Comparison of ENCODE assay signal across 8 cellular contexts in the genomic region with DNA sequence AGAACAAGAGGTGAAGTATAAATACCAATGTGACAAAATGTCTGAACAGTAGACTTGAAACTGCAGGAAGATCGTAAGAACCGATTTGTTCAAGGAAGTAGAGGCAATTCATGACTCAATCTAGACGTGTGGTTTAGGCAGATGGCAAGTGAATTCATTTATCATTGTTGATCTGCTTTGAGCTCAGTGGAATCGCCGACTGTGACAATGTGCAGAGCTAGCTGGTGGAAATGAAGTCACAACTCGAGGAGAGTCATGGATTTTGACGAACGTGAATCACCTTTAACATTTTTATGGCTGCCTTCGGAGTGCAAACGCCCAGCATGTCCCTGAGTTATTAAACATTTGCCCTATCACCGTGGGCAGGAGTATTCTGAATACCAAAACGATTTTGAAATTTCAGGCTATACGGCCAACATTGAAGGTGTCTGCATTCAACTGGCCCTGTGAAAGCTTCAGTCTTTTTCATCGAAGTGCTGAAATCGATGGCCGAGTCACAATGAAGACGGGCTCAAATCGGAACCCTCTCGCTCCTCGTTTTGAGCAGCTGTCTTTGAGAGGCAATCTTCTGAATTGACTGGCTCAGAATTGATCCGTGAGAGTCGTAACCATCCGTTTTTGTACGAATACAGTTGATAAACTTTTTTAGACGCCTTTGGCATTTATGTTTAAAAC. TPM values are rescaled to one million over a fixed set of nuclear protein-coding genes. Genes with fewer than 3 reads are reported as not detected.
DNase-seq lines count a peak whose midpoint lies in the region; ATAC-seq, FAIRE-seq and TF ChIP-seq lines count a peak whose summit lies in the region.

No MANE protein-coding gene starts in this region.

- peaks cover 31% of the 10 kb centered on the region for H3K4me1 ChIP-seq in OCI-LY1 (ENCODE audit: insufficient read depth, low read length, severe bottlenecking)

- 0 out of 2 replicates have a peak overlapping the region, but pooled peaks have one; percentile 56 for H2AFZ ChIP-seq in OCI-LY1 (ENCODE audit: low read length)

- no peaks in the 10 kb centered on the region for H3K36me3 Mint-ChIP-seq in osteocyte (ENCODE audit: unreplicated experiment)

- TF ChIP-seq CTCF in OCI-LY1 (IDR thresholded peaks at IDR 0.05; ENCODE audit: low read length) (no peak), fibroblast of pulmonary artery (IDR thresholded peaks at IDR 0.05; ENCODE audit: low read length, missing control alignments) (no peak), osteocyte (IDR thresholded peaks at IDR 0.05) (no peak)

- peak overlapping the region; percentile 92 for H3K4me3 Mint-ChIP-seq in osteocyte (ENCODE audit: unreplicated experiment)

- H3K9me2 ChIP-seq in OCI-LY1 (ENCODE audit: low read depth, low read length), result no peaks in the 10 kb centered on the region

- peaks cover 23% of the 10 kb centered on the region for H3K4me1 Mint-ChIP-seq in osteocyte (ENCODE audit: unreplicated experiment)

- no peaks in the 10 kb centered on the region for H4K20me1 ChIP-seq in OCI-LY1 (ENCODE audit: insufficient read depth, low read length)

- ATAC-seq in HG02938 (IDR thresholded peaks at IDR 0.05; ENCODE audit: unreplicated experiment) (peak; percentile 18), HG03378 (IDR thresholded peaks at IDR 0.05; ENCODE audit: unreplicated experiment) (no peak)

- H3K27ac ChIP-seq in OCI-LY1 (ENCODE audit: low read depth, low read length, poor library complexity, severe bottlenecking), result peak overlapping the region; percentile 64

- H3K9me3 Mint-ChIP-seq in osteocyte (ENCODE audit: unreplicated experiment), result peaks cover 6% of the 10 kb centered on the region

- peak; percentile 95 for FAIRE-seq in GM12891 (lab: Jason Lieb, UNC)

- peak overlapping the region; percentile 98 for H3K4me3 ChIP-seq in OCI-LY1 (ENCODE audit: low read depth, low read length, poor library complexity, severe bottlenecking)
- H3K4me3 ChIP-seq in fibroblast of pulmonary artery (replicated peaks; ENCODE audit: low read depth, low read length), result peak overlapping the region; percentile 95

- H3F3A ChIP-seq in OCI-LY1 (ENCODE audit: insufficient read depth, low read length), result no peaks in the 10 kb centered on the region

- peak overlapping the region; percentile 76 for H3K9ac ChIP-seq in OCI-LY1 (ENCODE audit: low read length)

- H3K27ac Mint-ChIP-seq in osteocyte (ENCODE audit: unreplicated experiment), result peak overlapping the region; percentile 90

- peaks cover 27% of the 10 kb centered on the region for H3K36me3 ChIP-seq in OCI-LY1 (ENCODE audit: insufficient read depth, low read length)

- H3K27me3 Mint-ChIP-seq in osteocyte (ENCODE audit: unreplicated experiment), result no peaks in the 10 kb centered on the region

- no peak for TF ChIP-seq POLR2A in GM12891 (IDR thresholded peaks at IDR 0.05; ENCODE audit: low read depth, low read length)

- H3K9me3 ChIP-seq in OCI-LY1 (ENCODE audit: low read length), result no peaks in the 10 kb centered on the region

- H3K4me2 ChIP-seq in OCI-LY1 (ENCODE audit: low read length), result peak overlapping the region; percentile 79

- no peaks in the 10 kb centered on the region for H3K27me3 ChIP-seq in OCI-LY1 (ENCODE audit: insufficient read depth, low read length)

- H3K79me2 ChIP-seq in OCI-LY1 (ENCODE audit: insufficient read depth, low read length), result peaks cover 43% of the 10 kb centered on the region

- no peak for DNase-seq in GM12891 (ENCODE audit: insufficient read length, low spot score)
- DNase-seq in activated T-helper 1 cell treated with anti-CD3 and anti-CD28 coated beads, Interleukin-2, amount 50 U/mL, for 16 hours (ENCODE audit: low read depth in 1 of 2, low spot score in 1 of 2), result peak; percentile 11 to 37
- peak; percentile 41 for DNase-seq in fibroblast of pulmonary artery (ENCODE audit: low read depth)
- DNase-seq in osteocyte (ENCODE audit: extremely low spot score, unreplicated experiment), result no peak
- DNase-seq in DMS114 treated with DMSO at 0.1 percent for 48 hours (lab: John Stamatoyannopoulos, UW; ENCODE audit: unreplicated experiment), result no peak

TF ChIP-seq in GM12891, 5 proteins besides CTCF, POLR2A, EP300 and RAD21:
- no peak for TF ChIP-seq POU2F2 (IDR thresholded peaks at IDR 0.05; ENCODE audit: low read depth, low read length)
- TF ChIP-seq POLR2AphosphoS5 (IDR thresholded peaks at IDR 0.05; ENCODE audit: low read depth, low read length), result no peak
- TF ChIP-seq SPI1 (IDR thresholded peaks at IDR 0.05; ENCODE audit: low read depth, low read length), result no peak
- no peak for TF ChIP-seq PAX5 (IDR thresholded peaks at IDR 0.05; ENCODE audit: insufficient read depth, low read length, severe bottlenecking)
- TF ChIP-seq TAF1 (IDR thresholded peaks at IDR 0.05; ENCODE audit: low read depth, low read length), result no peak

RNA-seq across cellular contexts. Expression of a gene that starts 0.7 kb away (rescaled TPM):
- polyA plus RNA-seq in GM12891 (2012; ENCODE audit: low read depth, missing spikeins), result 83.2 TPM
- total RNA-seq in osteocyte, result 210 and 238 TPM in 2 replicates

RNA-seq across cellular contexts. Expression of a gene that starts 46.0 kb away (rescaled TPM):
- polyA plus RNA-seq in GM12891 (2012; ENCODE audit: low read depth, missing spikeins), result 0.58 TPM
- 4.4 and 4.6 TPM in 2 replicates for total RNA-seq in osteocyte

Comparison
In these comparisons a context has a peak if more than half of its experiments do, and no peak if none do; other contexts are left out.
1. DNase-seq: peak in activated T-helper 1 cell treated with anti-CD3 and anti-CD28 coated beads, Interleukin-2, amount 50 U/mL, for 16 hours (2 of 2) and fibroblast of pulmonary artery (single experiment); none in GM12891 (single experiment), osteocyte (single experiment) and DMS114 treated with DMSO at 0.1 percent for 48 hours (single experiment).